In the genomic region with DNA sequence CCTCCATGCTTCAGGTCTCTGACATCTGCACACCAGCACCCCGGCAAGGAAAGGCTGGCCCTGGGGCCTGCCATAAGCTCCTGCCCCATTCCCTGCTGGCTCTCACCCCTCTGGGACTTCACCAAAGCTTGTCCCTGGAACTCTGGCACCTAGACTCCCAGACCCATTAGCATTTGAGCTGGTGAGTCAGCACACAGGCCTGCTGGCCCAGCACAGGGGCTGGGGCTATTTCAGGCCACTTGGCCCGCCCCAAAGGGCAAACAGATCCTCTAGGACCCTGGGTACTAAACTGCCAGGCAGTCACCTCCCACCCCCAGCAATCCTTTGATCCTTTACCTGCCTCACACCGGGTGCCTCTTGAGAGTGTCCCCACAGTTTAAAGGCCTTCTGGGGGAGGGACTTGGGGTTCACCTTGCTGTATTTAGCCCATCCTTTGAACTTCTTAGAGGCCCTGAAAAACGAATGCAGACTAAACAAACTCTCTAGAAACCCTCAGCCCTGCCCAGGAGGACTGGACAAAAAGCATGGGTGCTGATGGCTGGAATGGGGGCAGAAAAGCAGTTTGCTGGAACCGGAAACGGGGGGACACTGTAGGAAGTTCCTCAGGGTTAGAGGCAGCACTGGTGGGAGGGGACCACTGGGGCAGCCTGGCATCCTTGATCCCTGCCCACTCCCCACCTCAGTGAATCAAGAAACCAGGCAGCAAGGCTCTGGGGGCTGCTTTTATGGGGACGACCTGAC, we compare ENCODE assay signal across 12 cellular contexts. TPM values are rescaled to one million over a fixed set of nuclear protein-coding genes. Genes with fewer than 3 reads are reported as not detected.
DNase-seq lines count a peak whose midpoint lies in the region; ATAC-seq and TF ChIP-seq lines count a peak whose summit lies in the region.
"Had no signal": no experiment of that assay in that cellular context is flagged by ENCODE, and none has a peak within 500 bp of the region (broad histone marks: within the 10 kb centered on the region; RNA-seq: fewer than 3 reads in every experiment).

No MANE protein-coding gene starts in this region.

- no peaks in the 10 kb centered on the region for H3K9me3 ChIP-seq in parathyroid adenoma (ENCODE audit: control insufficient read depth, low read length)

- H3K27ac ChIP-seq in parathyroid adenoma: peak overlapping the region; percentile 68

- no peak overlapping the region for H3K9ac ChIP-seq in parathyroid adenoma

- H3K36me3 ChIP-seq in parathyroid adenoma (ENCODE audit: control insufficient read depth, insufficient read depth, low read length): no peaks in the 10 kb centered on the region

- peak overlapping the region; percentile 37 for H3K4me2 ChIP-seq in parathyroid adenoma (ENCODE audit: low read length)

- DNase-seq in Daoy (ENCODE audit: low read depth) (peak; percentile 30), RPMI7951 (ENCODE audit: low read depth) (peak; percentile 51), cardiac septum (ENCODE audit: low spot score) (peak; percentile 83), cerebellar cortex (ENCODE audit: low spot score) (no peak), GM13977 (ENCODE audit: low spot score) (no peak)
- DNase-seq: activated effector memory CD4-positive, alpha-beta T cell treated with anti-CD3 and anti-CD28 coated beads, Interleukin-2, amount 50 U/mL, for 16 hours; effector memory CD8-positive, alpha-beta T cell; NCI-H446; T1000 had no signal

- H3K4me1 ChIP-seq in parathyroid adenoma: peaks cover 15% of the 10 kb centered on the region

- intact Hi-C loops in cardiac septum (cut with DNase I): no loop called here

- H3K79me2 ChIP-seq in parathyroid adenoma: no peaks in the 10 kb centered on the region

- ATAC-seq in HG03039 (IDR thresholded peaks at IDR 0.05; ENCODE audit: unreplicated experiment) (no peak), GM19463 (IDR thresholded peaks at IDR 0.05; ENCODE audit: unreplicated experiment) (no peak)
- ATAC-seq: effector memory CD8-positive, alpha-beta T cell had no signal

- H3K4me3 ChIP-seq in parathyroid adenoma (ENCODE audit: low read depth, low read length): no peak overlapping the region

- peak overlapping the region; percentile 8 for H2AFZ ChIP-seq in parathyroid adenoma

- H3K27me3 ChIP-seq in parathyroid adenoma (ENCODE audit: control insufficient read depth, insufficient read depth, low read length): no peaks in the 10 kb centered on the region

- in situ Hi-C loops in GM13977 (cut with MboI; ENCODE audit: low pct_unique_long_range_greater_than_20kb, low sequenced_read_pairs, unreplicated experiment): no loop called here

- TF ChIP-seq CTCF in parathyroid adenoma (IDR thresholded peaks at IDR 0.05): no peak
- TF ChIP-seq CTCF in GM13977 (IDR thresholded peaks at IDR 0.05; ENCODE audit: extremely low read depth, insufficient read depth, missing control alignments): no peak

RNA-seq across cellular contexts. Expression of gene SAMD14, which starts 3.2 kb away (rescaled TPM):
- total RNA-seq in Daoy (2014; rRNA removed; shearing (Covaris generic)): 1.7 and 2.6 TPM in 2 replicates
- 0.10 and 0.24 TPM in 2 replicates for total RNA-seq in RPMI7951 (2014; rRNA removed; shearing (Covaris generic))
- total RNA-seq in cardiac septum: 4.4 TPM

RNA-seq across cellular contexts. Expression of gene PPP1R9B, which starts 17.3 kb away (rescaled TPM):
- 28.8 and 36.3 TPM in 2 replicates for total RNA-seq in Daoy (2014; rRNA removed; shearing (Covaris generic))
- 9.5 and 12.8 TPM in 2 replicates for total RNA-seq in RPMI7951 (2014; rRNA removed; shearing (Covaris generic))
- total RNA-seq in cardiac septum: 46.1 TPM

RNA-seq across cellular contexts. Expression of gene SGCA, which starts 32.6 kb away (rescaled TPM):
- 0.51 and 1.3 TPM in 2 replicates for total RNA-seq in Daoy (2014; rRNA removed; shearing (Covaris generic))
- total RNA-seq in RPMI7951 (2014; rRNA removed; shearing (Covaris generic)): not detected in 2 replicates
- total RNA-seq in cardiac septum: 159 TPM

RNA-seq across cellular contexts. Expression of gene PDK2, which starts 38.0 kb away (rescaled TPM):
- total RNA-seq in Daoy (2014; rRNA removed; shearing (Covaris generic)): 4.5 and 5.7 TPM in 2 replicates
- 13.9 and 19.2 TPM in 2 replicates for total RNA-seq in RPMI7951 (2014; rRNA removed; shearing (Covaris generic))
- 131 TPM for total RNA-seq in cardiac septum

Comparison
In these comparisons a context has a peak if more than half of its experiments do, and no peak if none do; other contexts are left out.
1. DNase-seq: peak in Daoy (single experiment), RPMI7951 (single experiment) and cardiac septum (single experiment); none in cerebellar cortex (single experiment) and GM13977 (single experiment).
2. RNA of gene SGCA, which starts 32.6 kb away (total RNA-seq): 159 TPM in cardiac septum (single experiment); 0.51 to 1.3 TPM in Daoy and not detected in RPMI7951; every median in the first group is over 10 times any median in the second.